Comparison of ENCODE assay signal across 1 cellular context in genomic region chr21:33948096-33948950, GRCh38.
TF ChIP-seq lines count a peak whose summit lies in the region.

No MANE protein-coding gene starts in this region.

TF ChIP-seq in GM12878, 131 proteins besides CTCF, POLR2A, EP300 and RAD21 (continued from another document and continues in another):
- TF ChIP-seq CEBPZ (IDR thresholded peaks at IDR 0.05; ENCODE audit: low read depth, low read length) (no peak), NRF1 (conservative IDR thresholded peaks at IDR 0.05; ENCODE audit: low read depth, low read length) (no peak), CUX1 (IDR thresholded peaks at IDR 0.05; ENCODE audit: insufficient replicate concordance, low read depth, low read length) (no peak), RFX5 (IDR thresholded peaks at IDR 0.05; ENCODE audit: low read depth, low read length) (0 out of 2 replicates have a peak, but pooled peaks have one; percentile 37), SMC3 (IDR thresholded peaks at IDR 0.05; ENCODE audit: borderline replicate concordance, low read length) (peak; percentile 30; the same call in 1 of the 2 replicates), USF2 (IDR thresholded peaks at IDR 0.05; ENCODE audit: borderline replicate concordance, low read depth, low read length) (no peak), LARP7 (IDR thresholded peaks at IDR 0.05) (no peak), SMAD5 (IDR thresholded peaks at IDR 0.05; ENCODE audit: low read depth) (0 out of 2 replicates have a peak, but pooled peaks have one; percentile 38), SIN3A (IDR thresholded peaks at IDR 0.05; ENCODE audit: low read depth, low read length) (peak; percentile 74; the same call in 1 of the 2 replicates), RAD51 (IDR thresholded peaks at IDR 0.05) (peak; percentile 30; the same call in 1 of the 2 replicates), GABPA (IDR thresholded peaks at IDR 0.05; ENCODE audit: low read depth) (peak; percentile 73), REST (IDR thresholded peaks at IDR 0.05; ENCODE audit: low read depth, low read length) (no peak), CHD2 (IDR thresholded peaks at IDR 0.05; ENCODE audit: borderline replicate concordance, low read depth, low read length) (peak; percentile 84), SREBF2 (IDR thresholded peaks at IDR 0.05; ENCODE audit: low read length) (no peak), ESRRA (IDR thresholded peaks at IDR 0.05; ENCODE audit: low read length) (peak; percentile 78; the same call in 1 of the 2 replicates), CBX3 (IDR thresholded peaks at IDR 0.05; ENCODE audit: borderline replicate concordance, low read depth) (no peak), ATF7 (IDR thresholded peaks at IDR 0.05; ENCODE audit: low read depth) (peak; percentile 83), ATF2 (IDR thresholded peaks at IDR 0.05; ENCODE audit: low read length) (0 out of 2 replicates have a peak, but pooled peaks have one; percentile 20), PKNOX1 (IDR thresholded peaks at IDR 0.05) (peak; percentile 53), MYB (IDR thresholded peaks at IDR 0.05; ENCODE audit: borderline replicate concordance, low read depth, low read length) (peak; percentile 83; the same call in 1 of the 2 replicates), SKIL (IDR thresholded peaks at IDR 0.05; ENCODE audit: low read depth, poor library complexity, severe bottlenecking) (peak; percentile 60), E2F8 (IDR thresholded peaks at IDR 0.05; ENCODE audit: low read depth, partially characterized antibody) (no peak), BRCA1 (IDR thresholded peaks at IDR 0.05; ENCODE audit: low read depth, low read length) (no peak), CBFB (IDR thresholded peaks at IDR 0.05; ENCODE audit: low read depth) (peak; percentile 84), NR2C2 (IDR thresholded peaks at IDR 0.05; ENCODE audit: borderline replicate concordance, control insufficient read depth, insufficient read length, low read depth) (no peak), IKZF1 (conservative IDR thresholded peaks at IDR 0.05) (peak; percentile 84), EGR1 (IDR thresholded peaks at IDR 0.05; ENCODE audit: borderline replicate concordance in 1 of 2, low read depth in 2 of 2, low read length in 2 of 2) (no peak), E4F1 (IDR thresholded peaks at IDR 0.05; ENCODE audit: borderline replicate concordance, partially characterized antibody) (peak; percentile 21)
